24 cellular contexts compared by ENCODE assay signal in genomic region chr9:20289416-20289815, GRCh38.
DNase-seq lines count a peak whose midpoint lies in the region; ATAC-seq and TF ChIP-seq lines count a peak whose summit lies in the region.
"Had no signal": no experiment of that assay in that cellular context is flagged by ENCODE, and none has a peak within 500 bp of the region (broad histone marks: within the 10 kb centered on the region; RNA-seq: fewer than 3 reads in every experiment).

No MANE protein-coding gene starts in this region.

- peaks cover 21% of the 10 kb centered on the region for H3K4me1 Mint-ChIP-seq in neural progenitor cell
- H3K4me1 Mint-ChIP-seq: activated B cell treated with CpG ODN at 0.5 μM for 24 hours had no signal

- H3K36me3 ChIP-seq in neural progenitor cell: no peaks in the 10 kb centered on the region
- no peaks in the 10 kb centered on the region for H3K36me3 ChIP-seq in SJCRH30
- H3K36me3 ChIP-seq: adrenal gland, breast epithelium, colonic mucosa had no signal

- no peak overlapping the region for H3K9ac ChIP-seq in neural progenitor cell
- H3K9ac ChIP-seq: SK-N-SH had no signal

- peak; percentile 27 for DNase-seq in neural progenitor cell (ENCODE audit: low spot score)
- no peak for DNase-seq in SJCRH30
- DNase-seq in NCI-H526 (lab: John Stamatoyannopoulos, UW): no peak
- DNase-seq in GM10248 (ENCODE audit: extremely low spot score): no peak
- DNase-seq: activated B cell treated with CpG ODN at 0.5 μM for 24 hours; activated CD4-positive, alpha-beta memory T cell treated with anti-CD3 and anti-CD28 coated beads for 36 hours; activated T-cell treated with anti-CD3 and anti-CD28 coated beads, Interleukin-2, amount 50 U/mL, for 1 hour; adrenal gland; colonic mucosa; DMS153; H9; left ventricle myocardium superior; NCI-H187; NCI-H345; SK-N-SH; stimulated activated CD4-positive, alpha-beta T cell treated with anti-CD3 and anti-CD28 coated beads, Interleukin-12 subunit alpha, Interleukin-12 subunit beta, amount 100 ng/mL, for 4 hours; trophoblast cell had no signal

- H3K27ac Mint-ChIP-seq in neural progenitor cell: peak overlapping the region; percentile 10
- H3K27ac Mint-ChIP-seq: activated B cell treated with CpG ODN at 0.5 μM for 24 hours; activated CD4-positive, alpha-beta memory T cell treated with anti-CD3 and anti-CD28 coated beads for 36 hours; T-helper 2 cell treated with Interferon-gamma antibody and Interleukin-4, amounts not matched to agents 5 μg/mL and 100 μg/mL, for 36 hours had no signal

- peaks cover 23% of the 10 kb centered on the region for H3K4me1 ChIP-seq in neural progenitor cell
- no peaks in the 10 kb centered on the region for H3K4me1 ChIP-seq in SJCRH30
- H3K4me1 ChIP-seq: adrenal gland, breast epithelium, colonic mucosa had no signal

- no peaks in the 10 kb centered on the region for H3K27me3 ChIP-seq in neural progenitor cell
- H3K27me3 ChIP-seq in SJCRH30: no peaks in the 10 kb centered on the region
- H3K27me3 ChIP-seq: adrenal gland, breast epithelium, colonic mucosa had no signal

- H3F3A ChIP-seq in neural progenitor cell (ENCODE audit: low read depth): no peaks in the 10 kb centered on the region

- no peak overlapping the region for H3K4me3 Mint-ChIP-seq in neural progenitor cell
- H3K4me3 Mint-ChIP-seq: activated B cell treated with CpG ODN at 0.5 μM for 24 hours; activated CD4-positive, alpha-beta memory T cell treated with anti-CD3 and anti-CD28 coated beads for 36 hours; H9; T-helper 2 cell treated with Interferon-gamma antibody and Interleukin-4, amounts not matched to agents 5 μg/mL and 100 μg/mL, for 36 hours had no signal

- peaks cover 12% of the 10 kb centered on the region for H3K27me3 Mint-ChIP-seq in neural progenitor cell (ENCODE audit: insufficient read depth, low read depth)

- no peaks in the 10 kb centered on the region for H3K36me3 Mint-ChIP-seq in neural progenitor cell

- peaks cover 5% of the 10 kb centered on the region for H3K9me3 Mint-ChIP-seq in neural progenitor cell
- H3K9me3 Mint-ChIP-seq: activated B cell treated with CpG ODN at 0.5 μM for 24 hours had no signal

- POLR2A ChIA-PET in GM10248 (lab: Yijun Ruan, JAX): no interaction called here

- H3K4me3 ChIP-seq in neural progenitor cell: no peak overlapping the region
- H3K4me3 ChIP-seq in SJCRH30: no peak overlapping the region
- H3K4me3 ChIP-seq: adrenal gland, breast epithelium, colonic mucosa, K562 had no signal

- H2AFZ ChIP-seq in neural progenitor cell (replicated peaks): no peak overlapping the region

- ATAC-seq in GM18907 (IDR thresholded peaks at IDR 0.05; ENCODE audit: unreplicated experiment): peak; percentile 40
- ATAC-seq in GM21529 (IDR thresholded peaks at IDR 0.05; ENCODE audit: unreplicated experiment): peak; percentile 11
- ATAC-seq in HG03159 (IDR thresholded peaks at IDR 0.05; ENCODE audit: unreplicated experiment): peak; percentile 20
- no peak for ATAC-seq in GM18502 (IDR thresholded peaks at IDR 0.05; ENCODE audit: poor library complexity, unreplicated experiment)
- ATAC-seq: K562, left ventricle myocardium superior had no signal

- H3K9me3 ChIP-seq in neural progenitor cell (ENCODE audit: low read depth): no peaks in the 10 kb centered on the region
- no peaks in the 10 kb centered on the region for H3K9me3 ChIP-seq in SJCRH30 (replicated peaks)
- H3K9me3 ChIP-seq: adrenal gland, breast epithelium, colonic mucosa, SK-N-SH had no signal

- no peaks in the 10 kb centered on the region for H3K79me2 ChIP-seq in neural progenitor cell (ENCODE audit: low read depth)

- no peak overlapping the region for H3K4me2 ChIP-seq in neural progenitor cell
- H3K4me2 ChIP-seq: SK-N-SH had no signal

- CTCF ChIA-PET in GM10248 (lab: Yijun Ruan, JAX): no interaction called here

- no peak for TF ChIP-seq CTCF in neural progenitor cell (IDR thresholded peaks at IDR 0.05)
- TF ChIP-seq CTCF in GM10248 (IDR thresholded peaks at IDR 0.05; ENCODE audit: control extremely low read depth, extremely low read depth, low read depth, missing control alignments): no peak

- H4K20me1 ChIP-seq in neural progenitor cell (ENCODE audit: low read depth): no peaks in the 10 kb centered on the region

- no peak overlapping the region for H3K27ac ChIP-seq in neural progenitor cell
- no peak overlapping the region for H3K27ac ChIP-seq in SJCRH30
- H3K27ac ChIP-seq: adrenal gland, breast epithelium, colonic mucosa had no signal
